Comparison of ENCODE assay signal across 12 cellular contexts in genomic region chr16:29023279-29024278, GRCh38. TPM values are rescaled to one million over a fixed set of nuclear protein-coding genes. Genes with fewer than 3 reads are reported as not detected.
DNase-seq lines count a peak whose midpoint lies in the region; ATAC-seq and TF ChIP-seq lines count a peak whose summit lies in the region.
"Had no signal": no experiment of that assay in that cellular context is flagged by ENCODE, and none has a peak within 500 bp of the region (broad histone marks: within the 10 kb centered on the region; RNA-seq: fewer than 3 reads in every experiment).

No MANE protein-coding gene starts in this region.

- no peak for ATAC-seq in activated CD4-positive, alpha-beta T cell treated with anti-CD3 and anti-CD28 coated beads for 36 hours
- no peak for ATAC-seq in GM18517 (IDR thresholded peaks at IDR 0.05; ENCODE audit: unreplicated experiment)

- 85% methylated on average over 14 of the region's 15 CpGs for WGBS in mammary epithelial cell (ENCODE audit: low coverage, missing lambda C conversion rate)
- WGBS in sigmoid colon, 2 donors = 61 to 77% methylated on average over 15 of the region's 15 CpGs
- 67 to 78% (median 76%) methylated on average over 5 to 15 of the region's 15 CpGs for WGBS in stomach, 5 donors

- peak; percentile 45 for DNase-seq in activated CD4-positive, alpha-beta T cell treated with anti-CD3 and anti-CD28 coated beads for 36 hours
- DNase-seq in activated CD4-positive, alpha-beta T cell treated with anti-CD3 and anti-CD28 coated beads, Interleukin-2, amount 50 U/mL, for 48 hours = no peak
- peak; percentile 33 for DNase-seq in M059J (ENCODE audit: low read depth)
- peak; percentile 38 for DNase-seq in mammary epithelial cell
- DNase-seq in sigmoid colon = peak; percentile 34
- DNase-seq in AG20443 (ENCODE audit: low spot score) = no peak
- DNase-seq in stomach = no peak
- DNase-seq: NCI-H526, Right ventricle myocardium superior had no signal

- no peaks in the 10 kb centered on the region for H3K9me3 Mint-ChIP-seq in activated CD4-positive, alpha-beta T cell treated with anti-CD3 and anti-CD28 coated beads for 36 hours (ENCODE audit: low read depth)

- H3K36me3 Mint-ChIP-seq in activated CD4-positive, alpha-beta T cell treated with anti-CD3 and anti-CD28 coated beads for 36 hours (ENCODE audit: low read depth) = no peaks in the 10 kb centered on the region

- H3K4me3 ChIP-seq in mammary epithelial cell (replicated peaks in 1 of 3; ENCODE audit: insufficient read depth in 1 of 3, low read depth in 2 of 3, low read length in 3 of 3) = no peak overlapping the region
- H3K4me3 ChIP-seq in sigmoid colon = no peak overlapping the region
- H3K4me3 ChIP-seq in stomach = no peak overlapping the region
- H3K4me3 ChIP-seq: coronary artery, thoracic aorta had no signal

- dilution Hi-C loops in mammary epithelial cell (cut with HindIII; ENCODE audit: low sequenced_read_pairs) = no loop called here

- TF ChIP-seq EP300 in sigmoid colon (IDR thresholded peaks at IDR 0.05) (no peak), stomach (IDR thresholded peaks at IDR 0.05) (no peak)

- no peaks in the 10 kb centered on the region for H3K27me3 Mint-ChIP-seq in activated CD4-positive, alpha-beta T cell treated with anti-CD3 and anti-CD28 coated beads for 36 hours

- CTCF ChIA-PET in activated CD4-positive, alpha-beta T cell treated with anti-CD3 and anti-CD28 coated beads for 36 hours (lab: Charles Lee) = interaction anchor here (1.2 kb wide), 1 partner anchor 42 kb away, joined by 3 read pairs; no protein-coding TSS in a partner anchor
- CTCF ChIA-PET in mammary epithelial cell (lab: Charles Lee; ENCODE audit: low non-redundant PET) = no interaction called here

- TF ChIP-seq CTCF in mammary epithelial cell (conservative IDR thresholded peaks at IDR 0.05 in 1 of 2, IDR thresholded peaks at IDR 0.05 in 1 of 2; ENCODE audit: extremely low read depth in 1 of 2, insufficient read depth in 1 of 2, low read depth in 1 of 2, low read length in 2 of 2) = no peak
- no peak for TF ChIP-seq CTCF in sigmoid colon (IDR thresholded peaks at IDR 0.05)
- no peak for TF ChIP-seq CTCF in stomach (IDR thresholded peaks at IDR 0.05)

- H3K27me3 ChIP-seq in mammary epithelial cell (ENCODE audit: insufficient read depth, low read length) = no peaks in the 10 kb centered on the region
- H3K27me3 ChIP-seq in sigmoid colon = peaks cover 0 to 7% (median 0%) of the 10 kb centered on the region in 3 donors
- H3K27me3 ChIP-seq in stomach = peaks cover 0 to 33% (median 0%) of the 10 kb centered on the region in 3 donors

- H4K20me1 ChIP-seq in mammary epithelial cell (ENCODE audit: insufficient read depth, low read length) = no peaks in the 10 kb centered on the region

- POLR2A ChIA-PET in activated CD4-positive, alpha-beta T cell treated with anti-CD3 and anti-CD28 coated beads for 36 hours (lab: Charles Lee) = interaction anchor here (0.6 kb wide), 2 partner anchors 8 to 1473 kb away, joined by 4 to 6 read pairs; no protein-coding TSS in a partner anchor

- no peak overlapping the region for H3K4me2 ChIP-seq in mammary epithelial cell (ENCODE audit: insufficient read depth, low read depth, low read length)

- H3K4me1 ChIP-seq in mammary epithelial cell (ENCODE audit: insufficient read depth, low read length) (no peaks in the 10 kb centered on the region), sigmoid colon (no peaks in the 10 kb centered on the region), stomach (no peaks in the 10 kb centered on the region)

- in situ Hi-C loops in mammary epithelial cell (cut with MboI; ENCODE audit: low sequenced_read_pairs in 2 of 2) = no loop called here

- no peak overlapping the region for H3K9ac ChIP-seq in mammary epithelial cell (ENCODE audit: insufficient read depth, low read length)

- no peak overlapping the region for H2AFZ ChIP-seq in mammary epithelial cell (ENCODE audit: low read depth, low read length)

- H3K9me3 ChIP-seq in mammary epithelial cell (replicated peaks; ENCODE audit: insufficient read depth, low read length) = no peaks in the 10 kb centered on the region
- H3K9me3 ChIP-seq in sigmoid colon = no peaks in the 10 kb centered on the region
- no peaks in the 10 kb centered on the region for H3K9me3 ChIP-seq in stomach
- H3K9me3 ChIP-seq: thoracic aorta had no signal

- TF ChIP-seq POLR2A in sigmoid colon (IDR thresholded peaks at IDR 0.05) (no peak), stomach (IDR thresholded peaks at IDR 0.05) (no peak)

- no peaks in the 10 kb centered on the region for H3K79me2 ChIP-seq in mammary epithelial cell (ENCODE audit: insufficient read depth, low read length)

- peaks cover 74% of the 10 kb centered on the region for H3K4me1 Mint-ChIP-seq in activated CD4-positive, alpha-beta T cell treated with anti-CD3 and anti-CD28 coated beads for 36 hours

- peak overlapping the region; percentile 82 for H3K27ac Mint-ChIP-seq in activated CD4-positive, alpha-beta T cell treated with anti-CD3 and anti-CD28 coated beads for 36 hours

- no peaks in the 10 kb centered on the region for H3K36me3 ChIP-seq in mammary epithelial cell (ENCODE audit: insufficient read depth, low read length)
- no peaks in the 10 kb centered on the region for H3K36me3 ChIP-seq in sigmoid colon
- H3K36me3 ChIP-seq in stomach = no peaks in the 10 kb centered on the region
- H3K36me3 ChIP-seq: thoracic aorta had no signal

- no peak overlapping the region for H3K4me3 Mint-ChIP-seq in activated CD4-positive, alpha-beta T cell treated with anti-CD3 and anti-CD28 coated beads for 36 hours

- H3K27ac ChIP-seq in mammary epithelial cell (ENCODE audit: insufficient read depth, low read depth, low read length) (no peak overlapping the region), sigmoid colon (no peak overlapping the region), stomach (no peak overlapping the region)
- H3K27ac ChIP-seq: coronary artery, thoracic aorta had no signal

- intact Hi-C loops in activated CD4-positive, alpha-beta T cell treated with anti-CD3 and anti-CD28 coated beads for 36 hours (cut with DNase I, micrococcal nuclease) = loop anchor here in 1 of 2 experiments (10.0 kb wide), 1 partner anchor 721 kb away; the partner anchor contains the start of gene C16orf54
- intact Hi-C loops in mammary epithelial cell (cut with micrococcal nuclease) = no loop called here
- intact Hi-C loops in sigmoid colon (cut with DNase I) = no loop called here
- intact Hi-C loops in stomach (cut with DNase I; ENCODE audit: low total_unique reads) = no loop called here

- BruUV-seq in mammary epithelial cell (replicated peaks; lab: Mats Ljungman, UMichigan) = no TSS peak

RNA-seq across cellular contexts. Expression of gene LAT, which starts 38.7 kb away (rescaled TPM):
- total RNA-seq in activated CD4-positive, alpha-beta T cell treated with anti-CD3 and anti-CD28 coated beads for 36 hours = 100 to 1,000 TPM; 200 to 234 TPM
- total RNA-seq in M059J (2014; rRNA removed; shearing (Covaris generic)) = 1.2 TPM in 1 of 2 replicates, not detected in the other
- total RNA-seq in mammary epithelial cell = 1 to 10 TPM in 1 of 2 donors, under 1 TPM in 1; 0.83 to 3.1 TPM
- 1.5 TPM for polyA plus RNA-seq in mammary epithelial cell
- polyA minus RNA-seq in mammary epithelial cell = 1.7 TPM
- total RNA-seq in sigmoid colon = 10 to 100 TPM in 2 of 4 donors, 1 to 10 TPM in 2; 6.6 to 19.1 (median 9.3) TPM
- polyA plus RNA-seq in sigmoid colon = 10 to 100 TPM in 1 of 3 donors, 1 to 10 TPM in 2; 1.4 to 26.2 (median 2.4) TPM
- 10 to 100 TPM in 1 of 5 donors, 1 to 10 TPM in 3, not detected in 1; 1.3 to 26.8 (median 4.8) TPM for total RNA-seq in stomach
- 10 to 100 TPM in 1 of 3 donors, 1 to 10 TPM in 2; 7.3 to 15.5 (median 8.4) TPM for polyA plus RNA-seq in stomach

RNA-seq across cellular contexts. Expression of gene SPNS1, which starts 49.0 kb away (rescaled TPM):
- total RNA-seq in activated CD4-positive, alpha-beta T cell treated with anti-CD3 and anti-CD28 coated beads for 36 hours = 10 to 100 TPM; 12.7 to 14.2 TPM
- 28.8 and 48.7 TPM in 2 replicates for total RNA-seq in M059J (2014; rRNA removed; shearing (Covaris generic))
- total RNA-seq in mammary epithelial cell (10 to 100 TPM; 24.5 to 32.3 TPM), sigmoid colon (10 to 100 TPM; 14.3 to 30.5 (median 14.7) TPM), stomach (10 to 100 TPM in 4 of 5 donors, 1 to 10 TPM in 1; 6.1 to 24.2 (median 15.6) TPM)
- polyA plus RNA-seq in mammary epithelial cell (31.4 TPM), sigmoid colon (10 to 100 TPM in 2 of 3 donors, 1 to 10 TPM in 1; 6.6 to 40.2 (median 14.1) TPM), stomach (10 to 100 TPM; 26.7 to 48.3 (median 31.6) TPM)
- polyA minus RNA-seq in mammary epithelial cell = 16.7 TPM

Comparison
In these comparisons a context has a peak if more than half of its experiments do, and no peak if none do; other contexts are left out.
1. DNase-seq: peak in activated CD4-positive, alpha-beta T cell treated with anti-CD3 and anti-CD28 coated beads for 36 hours (single experiment), M059J (single experiment), mammary epithelial cell (single experiment) and sigmoid colon (single experiment); none in activated CD4-positive, alpha-beta T cell treated with anti-CD3 and anti-CD28 coated beads, Interleukin-2, amount 50 U/mL, for 48 hours (0 of 2), AG20443 (single experiment) and stomach (single experiment).
2. RNA of gene LAT, which starts 38.7 kb away (total RNA-seq): 200 to 234 TPM in activated CD4-positive, alpha-beta T cell treated with anti-CD3 and anti-CD28 coated beads for 36 hours; 6.6 to 19.1 TPM in sigmoid colon, 0.83 to 3.1 TPM in mammary epithelial cell, 1.3 to 26.8 TPM in stomach and 1.2 TPM in M059J; every median in the first group is over 4 times any median in the second.